Comparison of ENCODE assay signal across 1 cellular context in genomic region chr15:40098489-40099261, GRCh38.
TF ChIP-seq lines count a peak whose summit lies in the region.

No MANE protein-coding gene starts in this region.

TF ChIP-seq in K562, 482 proteins besides CTCF, POLR2A, EP300 and RAD21 (continued from another document and continues in another):
- TF ChIP-seq HNRNPH1 (optimal IDR thresholded peaks at IDR 0.05; ENCODE audit: low read depth, low read length) (no peak), RBFOX2 (IDR thresholded peaks at IDR 0.05; ENCODE audit: low read depth, low read length) (peak; percentile 56), ETV1 (tag; conservative IDR thresholded peaks at IDR 0.05; ENCODE audit: low read depth) (peak; percentile 71), ZNF134 (CRISPR knock-in tag; conservative IDR thresholded peaks at IDR 0.05) (no peak), HNRNPK (IDR thresholded peaks at IDR 0.05; ENCODE audit: low read depth, low read length, poor library complexity, severe bottlenecking) (no peak), POLR2B (IDR thresholded peaks at IDR 0.05; ENCODE audit: low read depth, partially characterized antibody) (peak; percentile 37), ZNF274 (IDR thresholded peaks at IDR 0.05; ENCODE audit: borderline replicate concordance, low read depth, low read length) (no peak), SMARCE1 (IDR thresholded peaks at IDR 0.05) (peak; percentile 90), EGR1 (conservative IDR thresholded peaks at IDR 0.05) (no peak), MAFF (IDR thresholded peaks at IDR 0.05; ENCODE audit: low read length) (no peak), NR4A1 (CRISPR knock-in tag; IDR thresholded peaks at IDR 0.05) (no peak), NR4A1 (tag; IDR thresholded peaks at IDR 0.05) (no peak; the same call in 1 of the 2 replicates), ZNF280A (IDR thresholded peaks at IDR 0.05; ENCODE audit: low read depth, partially characterized antibody) (no peak), MEF2A (IDR thresholded peaks at IDR 0.05; ENCODE audit: control insufficient read depth, low read depth, low read length) (peak; percentile 99), ARID2 (IDR thresholded peaks at IDR 0.05) (no peak), EWSR1 (IDR thresholded peaks at IDR 0.05; ENCODE audit: borderline replicate concordance, low read depth, partially characterized antibody) (no peak), NFRKB (IDR thresholded peaks at IDR 0.05; ENCODE audit: low read depth) (peak; percentile 77), ZKSCAN8 (CRISPR knock-in tag; IDR thresholded peaks at IDR 0.05) (peak; percentile 58; the same call in 1 of the 2 replicates), CXXC5 (CRISPR knock-in tag; IDR thresholded peaks at IDR 0.05) (peak; percentile 70), ZFX (CRISPR knock-in tag; IDR thresholded peaks at IDR 0.05) (peak; percentile 73), ETV5 (CRISPR knock-in tag; IDR thresholded peaks at IDR 0.05; ENCODE audit: low read depth) (no peak), ATF2 (CRISPR knock-in tag; IDR thresholded peaks at IDR 0.05) (no peak), FOXO4 (CRISPR knock-in tag; IDR thresholded peaks at IDR 0.05) (no peak), GABPB2 (CRISPR knock-in tag; conservative IDR thresholded peaks at IDR 0.05) (no peak), ZNF41 (CRISPR knock-in tag; conservative IDR thresholded peaks at IDR 0.05) (no peak), MLX (CRISPR knock-in tag; conservative IDR thresholded peaks at IDR 0.05) (no peak), BACH1 (tag; IDR thresholded peaks at IDR 0.05) (peak; percentile 19; the same call in 1 of the 2 replicates), ZNF766 (CRISPR knock-in tag; conservative IDR thresholded peaks at IDR 0.05) (peak; percentile 57; the same call in 1 of the 2 replicates), ZNF764 (CRISPR knock-in tag; IDR thresholded peaks at IDR 0.05; ENCODE audit: low read depth) (no peak), THRAP3 (IDR thresholded peaks at IDR 0.05; ENCODE audit: borderline replicate concordance) (no peak), FUS (optimal IDR thresholded peaks at IDR 0.05; ENCODE audit: low read depth, low read length) (no peak), MCM7 (IDR thresholded peaks at IDR 0.05) (no peak), RBM17 (IDR thresholded peaks at IDR 0.05; ENCODE audit: borderline replicate concordance, low read depth, low read length) (no peak), EZH2 (IDR thresholded peaks at IDR 0.05; ENCODE audit: borderline replicate concordance, low read depth, low read length) (no peak), ZNF830 (CRISPR knock-in tag; IDR thresholded peaks at IDR 0.05) (no peak), IFI16 (CRISPR knock-in tag; IDR thresholded peaks at IDR 0.05) (no peak)
- TF ChIP-seq, protein P1, sequence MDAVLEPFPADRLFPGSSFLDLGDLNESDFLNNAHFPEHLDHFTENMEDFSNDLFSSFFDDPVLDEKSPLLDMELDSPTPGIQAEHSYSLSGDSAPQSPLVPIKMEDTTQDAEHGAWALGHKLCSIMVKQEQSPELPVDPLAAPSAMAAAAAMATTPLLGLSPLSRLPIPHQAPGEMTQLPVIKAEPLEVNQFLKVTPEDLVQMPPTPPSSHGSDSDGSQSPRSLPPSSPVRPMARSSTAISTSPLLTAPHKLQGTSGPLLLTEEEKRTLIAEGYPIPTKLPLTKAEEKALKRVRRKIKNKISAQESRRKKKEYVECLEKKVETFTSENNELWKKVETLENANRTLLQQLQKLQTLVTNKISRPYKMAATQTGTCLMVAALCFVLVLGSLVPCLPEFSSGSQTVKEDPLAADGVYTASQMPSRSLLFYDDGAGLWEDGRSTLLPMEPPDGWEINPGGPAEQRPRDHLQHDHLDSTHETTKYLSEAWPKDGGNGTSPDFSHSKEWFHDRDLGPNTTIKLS (IDR thresholded peaks at IDR 0.05; ENCODE audit: borderline replicate concordance, low read depth), result no peak; the same call in 1 of the 2 replicates
- TF ChIP-seq, protein P2, sequence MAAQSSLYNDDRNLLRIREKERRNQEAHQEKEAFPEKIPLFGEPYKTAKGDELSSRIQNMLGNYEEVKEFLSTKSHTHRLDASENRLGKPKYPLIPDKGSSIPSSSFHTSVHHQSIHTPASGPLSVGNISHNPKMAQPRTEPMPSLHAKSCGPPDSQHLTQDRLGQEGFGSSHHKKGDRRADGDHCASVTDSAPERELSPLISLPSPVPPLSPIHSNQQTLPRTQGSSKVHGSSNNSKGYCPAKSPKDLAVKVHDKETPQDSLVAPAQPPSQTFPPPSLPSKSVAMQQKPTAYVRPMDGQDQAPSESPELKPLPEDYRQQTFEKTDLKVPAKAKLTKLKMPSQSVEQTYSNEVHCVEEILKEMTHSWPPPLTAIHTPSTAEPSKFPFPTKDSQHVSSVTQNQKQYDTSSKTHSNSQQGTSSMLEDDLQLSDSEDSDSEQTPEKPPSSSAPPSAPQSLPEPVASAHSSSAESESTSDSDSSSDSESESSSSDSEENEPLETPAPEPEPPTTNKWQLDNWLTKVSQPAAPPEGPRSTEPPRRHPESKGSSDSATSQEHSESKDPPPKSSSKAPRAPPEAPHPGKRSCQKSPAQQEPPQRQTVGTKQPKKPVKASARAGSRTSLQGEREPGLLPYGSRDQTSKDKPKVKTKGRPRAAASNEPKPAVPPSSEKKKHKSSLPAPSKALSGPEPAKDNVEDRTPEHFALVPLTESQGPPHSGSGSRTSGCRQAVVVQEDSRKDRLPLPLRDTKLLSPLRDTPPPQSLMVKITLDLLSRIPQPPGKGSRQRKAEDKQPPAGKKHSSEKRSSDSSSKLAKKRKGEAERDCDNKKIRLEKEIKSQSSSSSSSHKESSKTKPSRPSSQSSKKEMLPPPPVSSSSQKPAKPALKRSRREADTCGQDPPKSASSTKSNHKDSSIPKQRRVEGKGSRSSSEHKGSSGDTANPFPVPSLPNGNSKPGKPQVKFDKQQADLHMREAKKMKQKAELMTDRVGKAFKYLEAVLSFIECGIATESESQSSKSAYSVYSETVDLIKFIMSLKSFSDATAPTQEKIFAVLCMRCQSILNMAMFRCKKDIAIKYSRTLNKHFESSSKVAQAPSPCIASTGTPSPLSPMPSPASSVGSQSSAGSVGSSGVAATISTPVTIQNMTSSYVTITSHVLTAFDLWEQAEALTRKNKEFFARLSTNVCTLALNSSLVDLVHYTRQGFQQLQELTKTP (IDR thresholded peaks at IDR 0.05; ENCODE audit: low read depth in 1 of 2, partially characterized antibody in 2 of 2), result peak in 1 of 2 experiments; percentile 17
- TF ChIP-seq, protein P3, sequence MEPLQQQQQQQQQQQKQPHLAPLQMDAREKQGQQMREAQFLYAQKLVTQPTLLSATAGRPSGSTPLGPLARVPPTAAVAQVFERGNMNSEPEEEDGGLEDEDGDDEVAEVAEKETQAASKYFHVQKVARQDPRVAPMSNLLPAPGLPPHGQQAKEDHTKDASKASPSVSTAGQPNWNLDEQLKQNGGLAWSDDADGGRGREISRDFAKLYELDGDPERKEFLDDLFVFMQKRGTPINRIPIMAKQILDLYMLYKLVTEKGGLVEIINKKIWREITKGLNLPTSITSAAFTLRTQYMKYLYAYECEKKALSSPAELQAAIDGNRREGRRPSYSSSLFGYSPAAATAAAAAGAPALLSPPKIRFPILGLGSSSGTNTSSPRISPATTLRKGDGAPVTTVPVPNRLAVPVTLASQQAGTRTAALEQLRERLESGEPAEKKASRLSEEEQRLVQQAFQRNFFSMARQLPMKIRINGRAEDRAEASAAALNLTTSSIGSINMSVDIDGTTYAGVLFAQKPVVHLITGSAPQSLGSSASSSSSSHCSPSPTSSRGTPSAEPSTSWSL (CRISPR knock-in tag; IDR thresholded peaks at IDR 0.05; ENCODE audit: borderline replicate concordance), result no peak
- TF ChIP-seq, protein P4, sequence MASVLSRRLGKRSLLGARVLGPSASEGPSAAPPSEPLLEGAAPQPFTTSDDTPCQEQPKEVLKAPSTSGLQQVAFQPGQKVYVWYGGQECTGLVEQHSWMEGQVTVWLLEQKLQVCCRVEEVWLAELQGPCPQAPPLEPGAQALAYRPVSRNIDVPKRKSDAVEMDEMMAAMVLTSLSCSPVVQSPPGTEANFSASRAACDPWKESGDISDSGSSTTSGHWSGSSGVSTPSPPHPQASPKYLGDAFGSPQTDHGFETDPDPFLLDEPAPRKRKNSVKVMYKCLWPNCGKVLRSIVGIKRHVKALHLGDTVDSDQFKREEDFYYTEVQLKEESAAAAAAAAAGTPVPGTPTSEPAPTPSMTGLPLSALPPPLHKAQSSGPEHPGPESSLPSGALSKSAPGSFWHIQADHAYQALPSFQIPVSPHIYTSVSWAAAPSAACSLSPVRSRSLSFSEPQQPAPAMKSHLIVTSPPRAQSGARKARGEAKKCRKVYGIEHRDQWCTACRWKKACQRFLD (CRISPR knock-in tag; IDR thresholded peaks at IDR 0.05), result no peak; the same call in 1 of the 2 replicates
- TF ChIP-seq, protein P5, sequence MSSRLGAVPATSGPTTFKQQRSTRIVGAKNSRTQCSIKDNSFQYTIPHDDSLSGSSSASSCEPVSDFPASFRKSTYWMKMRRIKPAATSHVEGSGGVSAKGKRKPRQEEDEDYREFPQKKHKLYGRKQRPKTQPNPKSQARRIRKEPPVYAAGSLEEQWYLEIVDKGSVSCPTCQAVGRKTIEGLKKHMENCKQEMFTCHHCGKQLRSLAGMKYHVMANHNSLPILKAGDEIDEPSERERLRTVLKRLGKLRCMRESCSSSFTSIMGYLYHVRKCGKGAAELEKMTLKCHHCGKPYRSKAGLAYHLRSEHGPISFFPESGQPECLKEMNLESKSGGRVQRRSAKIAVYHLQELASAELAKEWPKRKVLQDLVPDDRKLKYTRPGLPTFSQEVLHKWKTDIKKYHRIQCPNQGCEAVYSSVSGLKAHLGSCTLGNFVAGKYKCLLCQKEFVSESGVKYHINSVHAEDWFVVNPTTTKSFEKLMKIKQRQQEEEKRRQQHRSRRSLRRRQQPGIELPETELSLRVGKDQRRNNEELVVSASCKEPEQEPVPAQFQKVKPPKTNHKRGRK (tag; IDR thresholded peaks at IDR 0.05), result no peak
- TF ChIP-seq, protein P6, sequence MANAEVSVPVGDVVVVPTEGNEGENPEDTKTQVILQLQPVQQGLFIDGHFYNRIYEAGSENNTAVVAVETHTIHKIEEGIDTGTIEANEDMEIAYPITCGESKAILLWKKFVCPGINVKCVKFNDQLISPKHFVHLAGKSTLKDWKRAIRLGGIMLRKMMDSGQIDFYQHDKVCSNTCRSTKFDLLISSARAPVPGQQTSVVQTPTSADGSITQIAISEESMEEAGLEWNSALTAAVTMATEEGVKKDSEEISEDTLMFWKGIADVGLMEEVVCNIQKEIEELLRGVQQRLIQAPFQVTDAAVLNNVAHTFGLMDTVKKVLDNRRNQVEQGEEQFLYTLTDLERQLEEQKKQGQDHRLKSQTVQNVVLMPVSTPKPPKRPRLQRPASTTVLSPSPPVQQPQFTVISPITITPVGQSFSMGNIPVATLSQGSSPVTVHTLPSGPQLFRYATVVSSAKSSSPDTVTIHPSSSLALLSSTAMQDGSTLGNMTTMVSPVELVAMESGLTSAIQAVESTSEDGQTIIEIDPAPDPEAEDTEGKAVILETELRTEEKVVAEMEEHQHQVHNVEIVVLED (CRISPR knock-in tag; IDR thresholded peaks at IDR 0.05), result no peak
- TF ChIP-seq, protein P7, sequence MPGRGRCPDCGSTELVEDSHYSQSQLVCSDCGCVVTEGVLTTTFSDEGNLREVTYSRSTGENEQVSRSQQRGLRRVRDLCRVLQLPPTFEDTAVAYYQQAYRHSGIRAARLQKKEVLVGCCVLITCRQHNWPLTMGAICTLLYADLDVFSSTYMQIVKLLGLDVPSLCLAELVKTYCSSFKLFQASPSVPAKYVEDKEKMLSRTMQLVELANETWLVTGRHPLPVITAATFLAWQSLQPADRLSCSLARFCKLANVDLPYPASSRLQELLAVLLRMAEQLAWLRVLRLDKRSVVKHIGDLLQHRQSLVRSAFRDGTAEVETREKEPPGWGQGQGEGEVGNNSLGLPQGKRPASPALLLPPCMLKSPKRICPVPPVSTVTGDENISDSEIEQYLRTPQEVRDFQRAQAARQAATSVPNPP (IDR thresholded peaks at IDR 0.05; ENCODE audit: borderline replicate concordance, insufficient read depth, insufficient read length), result no peak
